Comparison of ENCODE assay signal across 1 cellular context in genomic region chr19:10835754-10836477, GRCh38.
TF ChIP-seq lines count a peak whose summit lies in the region.

Gene TMED1, minus strand, starts transcription at chr19:10836212. Its CDS starts 21 bp downstream, at chr19:10836191.

TF ChIP-seq in HepG2, 621 proteins besides CTCF, POLR2A, EP300 and RAD21 (continued from another document and continues in another):
- TF ChIP-seq CCAR2 (optimal IDR thresholded peaks at IDR 0.05; ENCODE audit: low read depth, low read length) (peak; percentile 32), PAX8 (CRISPR knock-in tag; IDR thresholded peaks at IDR 0.05; ENCODE audit: borderline replicate concordance) (0 out of 2 replicates have a peak, but pooled peaks have one; percentile 81), ZBTB7A (CRISPR knock-in tag; IDR thresholded peaks at IDR 0.05) (no peak), KMT2A (CRISPR knock-in tag; IDR thresholded peaks at IDR 0.05) (no peak), DR1 (CRISPR knock-in tag; IDR thresholded peaks at IDR 0.05) (peak; percentile 19), MEIS2 (CRISPR knock-in tag; IDR thresholded peaks at IDR 0.05) (0 out of 2 replicates have a peak, but pooled peaks have one; percentile 23), ZBTB43 (CRISPR knock-in tag; conservative IDR thresholded peaks at IDR 0.05) (no peak; the same call in 1 of the 2 replicates), AFF4 (CRISPR knock-in tag; IDR thresholded peaks at IDR 0.05) (no peak), KDM5B (CRISPR knock-in tag; IDR thresholded peaks at IDR 0.05; ENCODE audit: borderline replicate concordance) (0 out of 2 replicates have a peak, but pooled peaks have one; percentile 31), MTA1 (CRISPR knock-in tag; IDR thresholded peaks at IDR 0.05; ENCODE audit: borderline replicate concordance) (peak; percentile 15; the same call in 1 of the 2 replicates), TFDP1 (CRISPR knock-in tag; IDR thresholded peaks at IDR 0.05; ENCODE audit: borderline replicate concordance) (peak; percentile 47; the same call in 1 of the 2 replicates), ZNF784 (CRISPR knock-in tag; IDR thresholded peaks at IDR 0.05; ENCODE audit: borderline replicate concordance) (0 out of 2 replicates have a peak, but pooled peaks have one; percentile 1), KDM1A (CRISPR knock-in tag; IDR thresholded peaks at IDR 0.05) (no peak), TFAP4 (IDR thresholded peaks at IDR 0.05; ENCODE audit: borderline replicate concordance, low read depth) (peak; percentile 25; the same call in 1 of the 2 replicates), ZNF670 (CRISPR knock-in tag; IDR thresholded peaks at IDR 0.05; ENCODE audit: borderline replicate concordance) (no peak), FOXP4 (CRISPR knock-in tag; IDR thresholded peaks at IDR 0.05) (0 out of 2 replicates have a peak, but pooled peaks have one; percentile 48), ZNF383 (CRISPR knock-in tag; IDR thresholded peaks at IDR 0.05; ENCODE audit: borderline replicate concordance) (peak; percentile 92; the same call in 1 of the 2 replicates), SRY (CRISPR knock-in tag; IDR thresholded peaks at IDR 0.05) (no peak), RARA (CRISPR knock-in tag; IDR thresholded peaks at IDR 0.05) (no peak), RELA (CRISPR knock-in tag; IDR thresholded peaks at IDR 0.05) (no peak), ZFP1 (CRISPR knock-in tag; IDR thresholded peaks at IDR 0.05) (peak; percentile 8; the same call in 1 of the 2 replicates), ZNF577 (CRISPR knock-in tag; IDR thresholded peaks at IDR 0.05; ENCODE audit: borderline replicate concordance, low read depth) (0 out of 2 replicates have a peak, but pooled peaks have one; percentile 39), SETDB1 (CRISPR knock-in tag; IDR thresholded peaks at IDR 0.05; ENCODE audit: borderline replicate concordance) (no peak), TRAFD1 (CRISPR knock-in tag; IDR thresholded peaks at IDR 0.05; ENCODE audit: borderline replicate concordance) (no peak; the same call in 1 of the 2 replicates), HNRNPH1 (optimal IDR thresholded peaks at IDR 0.05; ENCODE audit: low read depth, low read length) (no peak), SIN3A (IDR thresholded peaks at IDR 0.05; ENCODE audit: borderline replicate concordance, low read depth, low read length) (peak; percentile 21; the same call in 1 of the 2 replicates), ADNP (CRISPR knock-in tag; IDR thresholded peaks at IDR 0.05) (no peak), ZBTB39 (CRISPR knock-in tag; IDR thresholded peaks at IDR 0.05) (no peak), ZFP91 (CRISPR knock-in tag; IDR thresholded peaks at IDR 0.05; ENCODE audit: borderline replicate concordance) (peak; percentile 100), PAF1 (CRISPR knock-in tag; IDR thresholded peaks at IDR 0.05) (no peak), ZNF24 (IDR thresholded peaks at IDR 0.05) (no peak), ATF6 (CRISPR knock-in tag; conservative IDR thresholded peaks at IDR 0.05) (no peak), ZNF562 (CRISPR knock-in tag; IDR thresholded peaks at IDR 0.05; ENCODE audit: borderline replicate concordance) (no peak), HDAC6 (IDR thresholded peaks at IDR 0.05; ENCODE audit: low read depth, low read length) (0 out of 2 replicates have a peak, but pooled peaks have one; percentile 70), ZFYVE20 (CRISPR knock-in tag; IDR thresholded peaks at IDR 0.05; ENCODE audit: borderline replicate concordance, low read depth) (no peak), ONECUT2 (CRISPR knock-in tag; IDR thresholded peaks at IDR 0.05) (no peak), HDAC1 (CRISPR knock-in tag; IDR thresholded peaks at IDR 0.05) (peak; percentile 81)
